Comparison of ENCODE assay signal across 16 cellular contexts in genomic region chr10:924524-924859, GRCh38. TPM values are rescaled to one million over a fixed set of nuclear protein-coding genes. Genes with fewer than 3 reads are reported as not detected.
DNase-seq lines count a peak whose midpoint lies in the region; ATAC-seq and TF ChIP-seq lines count a peak whose summit lies in the region.
"Had no signal": no experiment of that assay in that cellular context is flagged by ENCODE, and none has a peak within 500 bp of the region (broad histone marks: within the 10 kb centered on the region; RNA-seq: fewer than 3 reads in every experiment).

No MANE protein-coding gene starts in this region.

- H3K36me3 ChIP-seq in endodermal cell (ENCODE audit: control insufficient read depth, insufficient read depth, low read length) (peaks cover 39% of the 10 kb centered on the region), colonic mucosa (no peaks in the 10 kb centered on the region)

- no peaks in the 10 kb centered on the region for H3K27me3 Mint-ChIP-seq in activated naive CD4-positive, alpha-beta T cell treated with anti-CD3 and anti-CD28 coated beads, Interleukin-2, amount 50 U/mL, for 24 hours
- no peaks in the 10 kb centered on the region for H3K27me3 Mint-ChIP-seq in T-helper 17 cell
- H3K27me3 Mint-ChIP-seq in endodermal cell (ENCODE audit: insufficient read depth) = no peaks in the 10 kb centered on the region
- H3K27me3 Mint-ChIP-seq: activated CD4-positive, alpha-beta memory T cell treated with anti-CD3 and anti-CD28 coated beads, Interleukin-2, amount 10 ng/mL, durations not matched to agents 7 days and 5 days had no signal

- H3K27ac ChIP-seq in endodermal cell (ENCODE audit: low read depth, low read length) (no peak overlapping the region), colonic mucosa (no peak overlapping the region)
- H3K27ac ChIP-seq: coronary artery, epithelial cell of prostate, left lung had no signal

- H3K4me1 Mint-ChIP-seq in activated naive CD4-positive, alpha-beta T cell treated with anti-CD3 and anti-CD28 coated beads, Interleukin-2, amount 50 U/mL, for 24 hours = peaks cover 72% of the 10 kb centered on the region
- H3K4me1 Mint-ChIP-seq in T-helper 17 cell = peaks cover 43% of the 10 kb centered on the region
- H3K4me1 Mint-ChIP-seq in endodermal cell = peaks cover 32% of the 10 kb centered on the region
- peaks cover 56% of the 10 kb centered on the region for H3K4me1 Mint-ChIP-seq in stimulated activated effector memory CD8-positive, alpha-beta T cell treated with anti-CD3 and anti-CD28 coated beads, Interleukin-12 subunit alpha, Interleukin-12 subunit beta, amount 100 ng/mL, for 72 hours

- WGBS in endodermal cell (ENCODE audit: insufficient coverage in 1 of 2, insufficient read length in 1 of 2), 2 experiments = 91 to 94% methylated on average over 3 to 4 of the region's 4 CpGs

- peak overlapping the region; percentile 5 for H3K4me3 Mint-ChIP-seq in activated naive CD4-positive, alpha-beta T cell treated with anti-CD3 and anti-CD28 coated beads, Interleukin-2, amount 50 U/mL, for 24 hours
- H3K4me3 Mint-ChIP-seq in T-helper 17 cell (peak overlapping the region; percentile 31), endodermal cell (no peak overlapping the region)
- H3K4me3 Mint-ChIP-seq in stimulated activated effector memory CD8-positive, alpha-beta T cell treated with anti-CD3 and anti-CD28 coated beads, Interleukin-12 subunit alpha, Interleukin-12 subunit beta, amount 100 ng/mL, for 72 hours = no peak overlapping the region
- H3K4me3 Mint-ChIP-seq: activated CD4-positive, alpha-beta memory T cell treated with anti-CD3 and anti-CD28 coated beads, Interleukin-2, amount 10 ng/mL, durations not matched to agents 7 days and 5 days had no signal

- H3K36me3 Mint-ChIP-seq in activated naive CD4-positive, alpha-beta T cell treated with anti-CD3 and anti-CD28 coated beads, Interleukin-2, amount 50 U/mL, for 24 hours = peaks cover 1% of the 10 kb centered on the region
- peaks cover 4 to 29% of the 10 kb centered on the region in 2 donors for H3K36me3 Mint-ChIP-seq in activated naive CD4-positive, alpha-beta T cell treated with anti-CD3 and anti-CD28 coated beads, Interleukin-2, amount 50 U/mL, for 72 hours
- peaks cover 3% of the 10 kb centered on the region for H3K36me3 Mint-ChIP-seq in T-helper 17 cell (ENCODE audit: low read depth)
- peaks cover 31% of the 10 kb centered on the region for H3K36me3 Mint-ChIP-seq in endodermal cell (ENCODE audit: low read depth)
- H3K36me3 Mint-ChIP-seq in stimulated activated effector memory CD8-positive, alpha-beta T cell treated with anti-CD3 and anti-CD28 coated beads, Interleukin-12 subunit alpha, Interleukin-12 subunit beta, amount 100 ng/mL, for 72 hours = peaks cover 75% of the 10 kb centered on the region

- intact Hi-C loops in colonic mucosa (cut with DNase I) = no loop called here

- ATAC-seq in activated naive CD4-positive, alpha-beta T cell treated with anti-CD3 and anti-CD28 coated beads, Interleukin-2, amount 50 U/mL, for 72 hours = no peak
- peak; percentile 16 for ATAC-seq in T-helper 17 cell
- no peak for ATAC-seq in stimulated activated effector memory CD8-positive, alpha-beta T cell treated with anti-CD3 and anti-CD28 coated beads, Interleukin-12 subunit alpha, Interleukin-12 subunit beta, amount 100 ng/mL, for 72 hours
- ATAC-seq: SK-N-SH treated with all-trans-retinoic acid at 6 μM for 48 hours had no signal

- H3K27me3 ChIP-seq in endodermal cell (ENCODE audit: control insufficient read depth, insufficient read depth, low read length, poor library complexity, severe bottlenecking) (no peaks in the 10 kb centered on the region), colonic mucosa (no peaks in the 10 kb centered on the region)
- H3K27me3 ChIP-seq: left lung had no signal

- H3K27ac Mint-ChIP-seq in activated naive CD4-positive, alpha-beta T cell treated with anti-CD3 and anti-CD28 coated beads, Interleukin-2, amount 50 U/mL, for 24 hours = peak overlapping the region; percentile 32
- peak overlapping the region in 1 of 2 donors; percentile 32 for H3K27ac Mint-ChIP-seq in activated naive CD4-positive, alpha-beta T cell treated with anti-CD3 and anti-CD28 coated beads, Interleukin-2, amount 50 U/mL, for 72 hours
- peak overlapping the region; percentile 87 for H3K27ac Mint-ChIP-seq in T-helper 17 cell
- H3K27ac Mint-ChIP-seq in endodermal cell = no peak overlapping the region
- peak overlapping the region; percentile 35 for H3K27ac Mint-ChIP-seq in stimulated activated effector memory CD8-positive, alpha-beta T cell treated with anti-CD3 and anti-CD28 coated beads, Interleukin-12 subunit alpha, Interleukin-12 subunit beta, amount 100 ng/mL, for 72 hours
- H3K27ac Mint-ChIP-seq: activated CD4-positive, alpha-beta memory T cell treated with anti-CD3 and anti-CD28 coated beads, Interleukin-2, amount 10 ng/mL, durations not matched to agents 7 days and 5 days had no signal

- H3K4me3 ChIP-seq in endodermal cell (ENCODE audit: low read length) (no peak overlapping the region), colonic mucosa (no peak overlapping the region)
- H3K4me3 ChIP-seq: coronary artery, left lung had no signal

- DNase-seq in activated naive CD4-positive, alpha-beta T cell treated with anti-CD3 and anti-CD28 coated beads, Interleukin-2, amount 50 U/mL, for 72 hours (ENCODE audit: low spot score in 2 of 2) = no peak
- no peak for DNase-seq in T-helper 17 cell
- DNase-seq in endodermal cell = peak; percentile 67
- no peak for DNase-seq in stimulated activated effector memory CD8-positive, alpha-beta T cell treated with anti-CD3 and anti-CD28 coated beads, Interleukin-12 subunit alpha, Interleukin-12 subunit beta, amount 100 ng/mL, for 72 hours (ENCODE audit: low spot score in 2 of 2)
- DNase-seq in RKO (ENCODE audit: low spot score) = no peak
- no peak for DNase-seq in NCI-H1436 treated with DMSO at 0.1 percent for 48 hours (lab: John Stamatoyannopoulos, UW)
- DNase-seq in colonic mucosa = no peak
- DNase-seq: activated CD4-positive, alpha-beta memory T cell treated with anti-CD3 and anti-CD28 coated beads, Interleukin-2, amount 10 ng/mL, durations not matched to agents 7 days and 5 days; activated effector memory CD4-positive, alpha-beta T cell treated with anti-CD3 and anti-CD28 coated beads, Interleukin-2, amount 50 U/mL, for 16 hours; foreskin melanocyte; left lung; NCI-H1048 had no signal

- H3K9me3 ChIP-seq in T-helper 17 cell (ENCODE audit: control insufficient read depth, low read length, poor library complexity, severe bottlenecking) (no peaks in the 10 kb centered on the region), endodermal cell (ENCODE audit: control insufficient read depth, low read length) (no peaks in the 10 kb centered on the region), colonic mucosa (no peaks in the 10 kb centered on the region)
- H3K9me3 ChIP-seq: left lung had no signal

- H3K9ac ChIP-seq in endodermal cell (ENCODE audit: extremely low read depth, low read length, poor library complexity, severe bottlenecking) = no peak overlapping the region
- no peak overlapping the region for H3K9ac ChIP-seq in colonic mucosa (ENCODE audit: low read depth in 2 of 2, low read length in 2 of 2)

- TF ChIP-seq CTCF in endodermal cell (conservative IDR thresholded peaks at IDR 0.05) (peak; percentile 51), colonic mucosa (IDR thresholded peaks at IDR 0.05) (no peak)

- H3K4me1 ChIP-seq in endodermal cell (ENCODE audit: control insufficient read depth, insufficient read depth, low read length) = no peaks in the 10 kb centered on the region
- peaks cover 10% of the 10 kb centered on the region for H3K4me1 ChIP-seq in colonic mucosa

- H3K9me3 Mint-ChIP-seq in activated naive CD4-positive, alpha-beta T cell treated with anti-CD3 and anti-CD28 coated beads, Interleukin-2, amount 50 U/mL, for 24 hours = no peaks in the 10 kb centered on the region
- no peaks in the 10 kb centered on the region for H3K9me3 Mint-ChIP-seq in activated naive CD4-positive, alpha-beta T cell treated with anti-CD3 and anti-CD28 coated beads, Interleukin-2, amount 50 U/mL, for 72 hours
- no peaks in the 10 kb centered on the region for H3K9me3 Mint-ChIP-seq in endodermal cell
- H3K9me3 Mint-ChIP-seq in stimulated activated effector memory CD8-positive, alpha-beta T cell treated with anti-CD3 and anti-CD28 coated beads, Interleukin-12 subunit alpha, Interleukin-12 subunit beta, amount 100 ng/mL, for 72 hours = no peaks in the 10 kb centered on the region
- H3K9me3 Mint-ChIP-seq: activated CD4-positive, alpha-beta memory T cell treated with anti-CD3 and anti-CD28 coated beads, Interleukin-2, amount 10 ng/mL, durations not matched to agents 7 days and 5 days had no signal

RNA-seq across cellular contexts. Expression of gene LARP4B, which starts 7.0 kb away (rescaled TPM):
- 100 to 1,000 TPM in 1 of 2 donors, 10 to 100 TPM in 1; 87.4 to 122 TPM for total RNA-seq in activated naive CD4-positive, alpha-beta T cell treated with anti-CD3 and anti-CD28 coated beads, Interleukin-2, amount 50 U/mL, for 72 hours
- total RNA-seq in T-helper 17 cell (10 to 100 TPM; 59.4 to 72.9 TPM), endodermal cell (10 to 100 TPM; 94.1 to 94.3 TPM), colonic mucosa (100 to 1,000 TPM; 129 to 136 TPM)
- 32.2 TPM for polyA plus RNA-seq in endodermal cell (2013, experiment 1 of 2)
- polyA plus RNA-seq in endodermal cell (2013, experiment 2 of 2) = 27.5 TPM

Comparison
In these comparisons a context has a peak if more than half of its experiments do, and no peak if none do; other contexts are left out.
1. H3K4me3 Mint-ChIP-seq: peak in activated naive CD4-positive, alpha-beta T cell treated with anti-CD3 and anti-CD28 coated beads, Interleukin-2, amount 50 U/mL, for 24 hours (single experiment) and T-helper 17 cell (single experiment); none in endodermal cell (single experiment) and stimulated activated effector memory CD8-positive, alpha-beta T cell treated with anti-CD3 and anti-CD28 coated beads, Interleukin-12 subunit alpha, Interleukin-12 subunit beta, amount 100 ng/mL, for 72 hours (single experiment).